1 cellular context compared by ENCODE assay signal in genomic region chr1:215905493-215906095, GRCh38.
TF ChIP-seq lines count a peak whose summit lies in the region.

No MANE protein-coding gene starts in this region.

TF ChIP-seq in HepG2, 621 proteins besides CTCF, POLR2A, EP300 and RAD21 (continued from another document):
- no peak for TF ChIP-seq STAT6 (CRISPR knock-in tag; IDR thresholded peaks at IDR 0.05; ENCODE audit: borderline replicate concordance)
- no peak for TF ChIP-seq AFF4 (CRISPR knock-in tag; IDR thresholded peaks at IDR 0.05)
- TF ChIP-seq PITX1 (CRISPR knock-in tag; IDR thresholded peaks at IDR 0.05): no peak
- TF ChIP-seq ZNF30 (CRISPR knock-in tag; IDR thresholded peaks at IDR 0.05): no peak
- TF ChIP-seq ZBTB40 (IDR thresholded peaks at IDR 0.05): no peak
- no peak for TF ChIP-seq ZBTB40 (CRISPR knock-in tag; IDR thresholded peaks at IDR 0.05)
- no peak for TF ChIP-seq ZNF331 (CRISPR knock-in tag; IDR thresholded peaks at IDR 0.05)
- TF ChIP-seq ZNF558 (CRISPR knock-in tag; IDR thresholded peaks at IDR 0.05; ENCODE audit: borderline replicate concordance): no peak
